Comparison of ENCODE assay signal across 23 cellular contexts in the genomic region with DNA sequence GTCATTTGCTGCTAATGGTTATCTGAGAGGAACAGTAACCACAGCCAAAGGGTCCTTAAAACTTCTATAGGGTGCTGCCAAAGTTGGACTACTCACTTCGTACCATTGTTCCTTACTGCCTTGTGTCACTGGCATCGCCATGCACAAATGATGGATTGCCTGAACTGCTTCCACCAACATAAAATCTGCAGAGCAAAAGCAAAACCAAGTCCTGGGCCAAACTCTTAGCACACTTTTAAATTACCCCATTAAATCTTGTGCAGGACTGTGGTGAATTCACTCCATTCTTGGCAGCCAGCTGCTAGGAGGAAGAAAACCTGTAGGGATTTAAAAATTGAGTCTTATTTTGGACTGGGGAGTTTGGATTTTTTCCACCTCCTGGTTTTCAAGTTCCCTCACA.
DNase-seq lines count a peak whose midpoint lies in the region; ATAC-seq and TF ChIP-seq lines count a peak whose summit lies in the region.
"Had no signal": no experiment of that assay in that cellular context is flagged by ENCODE, and none has a peak within 500 bp of the region (broad histone marks: within the 10 kb centered on the region; RNA-seq: fewer than 3 reads in every experiment).

No MANE protein-coding gene starts in this region.

- H3K27me3 Mint-ChIP-seq in nephron (ENCODE audit: low read depth), result no peaks in the 10 kb centered on the region
- H3K27me3 Mint-ChIP-seq in osteocyte (ENCODE audit: unreplicated experiment), result no peaks in the 10 kb centered on the region
- H3K27me3 Mint-ChIP-seq: CD4-positive, alpha-beta memory T cell; CD4-positive, CD25-positive, alpha-beta regulatory T cell; CD8-positive, alpha-beta memory T cell had no signal

- ATAC-seq in stimulated activated naive CD8-positive, alpha-beta T cell treated with anti-CD3 and anti-CD28 coated beads, Interleukin-15, Interleukin-2, amounts not matched to agents 100 U/mL and 50 U/mL, for 24 hours, result no peak

- DNase-seq in NCI-H446 (lab: John Stamatoyannopoulos, UW) (peak; percentile 32 to 70), fibroblast of the aortic adventitia (ENCODE audit: low read depth) (peak; percentile 62), osteocyte (ENCODE audit: extremely low spot score, unreplicated experiment) (no peak), SHP77 treated with DMSO at 0.1 percent for 48 hours (lab: John Stamatoyannopoulos, UW) (no peak)
- no peak for DNase-seq in stimulated activated naive CD8-positive, alpha-beta T cell treated with anti-CD3 and anti-CD28 coated beads, Interleukin-15, Interleukin-2, amounts not matched to agents 100 U/mL and 50 U/mL, for 24 hours
- DNase-seq: 8988T; ACHN; BE2C; C1 segment of cervical spinal cord; CD4-positive, alpha-beta memory T cell; CD4-positive, CD25-positive, alpha-beta regulatory T cell; CD8-positive, alpha-beta memory T cell; COR-L47; DMS 273 treated with DMSO at 0.1 percent for 48 hours; DMS153; DMS53; DMS79; DND-41; EL; GDM1 had no signal

- H3K4me1 Mint-ChIP-seq in nephron (peaks cover 26% of the 10 kb centered on the region), osteocyte (ENCODE audit: unreplicated experiment) (no peaks in the 10 kb centered on the region)
- H3K4me1 Mint-ChIP-seq: CD14-positive monocyte; CD4-positive, alpha-beta memory T cell; CD4-positive, CD25-positive, alpha-beta regulatory T cell; CD8-positive, alpha-beta memory T cell had no signal

- peak overlapping the region in 2 of 3 experiments; percentile 47 to 53 for H3K27ac Mint-ChIP-seq in nephron
- H3K27ac Mint-ChIP-seq in osteocyte (ENCODE audit: unreplicated experiment), result no peak overlapping the region
- H3K27ac Mint-ChIP-seq: CD14-positive monocyte; CD4-positive, alpha-beta memory T cell; CD4-positive, CD25-positive, alpha-beta regulatory T cell; CD8-positive, alpha-beta memory T cell had no signal

- TF ChIP-seq CTCF in fibroblast of the aortic adventitia (IDR thresholded peaks at IDR 0.05; ENCODE audit: insufficient read depth, low read length) (no peak), nephron (IDR thresholded peaks at IDR 0.05; ENCODE audit: unreplicated experiment in 3 of 3) (no peak), osteocyte (IDR thresholded peaks at IDR 0.05) (no peak)

- H3K9me3 Mint-ChIP-seq in nephron (no peaks in the 10 kb centered on the region), osteocyte (ENCODE audit: unreplicated experiment) (peaks cover 15% of the 10 kb centered on the region)

- H3K36me3 Mint-ChIP-seq in nephron (ENCODE audit: low read depth) (no peaks in the 10 kb centered on the region), osteocyte (ENCODE audit: unreplicated experiment) (no peaks in the 10 kb centered on the region)
- H3K36me3 Mint-ChIP-seq: CD14-positive monocyte; CD4-positive, alpha-beta memory T cell; CD4-positive, CD25-positive, alpha-beta regulatory T cell; CD8-positive, alpha-beta memory T cell had no signal

- H3K4me3 Mint-ChIP-seq in nephron, result no peak overlapping the region
- no peak overlapping the region for H3K4me3 Mint-ChIP-seq in osteocyte (ENCODE audit: unreplicated experiment)
- H3K4me3 Mint-ChIP-seq: CD14-positive monocyte; CD4-positive, alpha-beta memory T cell; CD4-positive, CD25-positive, alpha-beta regulatory T cell; CD8-positive, alpha-beta memory T cell had no signal

- no peak overlapping the region for H3K4me3 ChIP-seq in fibroblast of the aortic adventitia (ENCODE audit: low read depth, low read length)
- H3K4me3 ChIP-seq: BLaER1 had no signal

Comparison
In these comparisons a context has a peak if more than half of its experiments do, and no peak if none do; other contexts are left out.
1. DNase-seq: peak in NCI-H446 (2 of 2) and fibroblast of the aortic adventitia (single experiment); none in osteocyte (single experiment), SHP77 treated with DMSO at 0.1 percent for 48 hours (single experiment) and stimulated activated naive CD8-positive, alpha-beta T cell treated with anti-CD3 and anti-CD28 coated beads, Interleukin-15, Interleukin-2, amounts not matched to agents 100 U/mL and 50 U/mL, for 24 hours (single experiment).